In the genomic region with DNA sequence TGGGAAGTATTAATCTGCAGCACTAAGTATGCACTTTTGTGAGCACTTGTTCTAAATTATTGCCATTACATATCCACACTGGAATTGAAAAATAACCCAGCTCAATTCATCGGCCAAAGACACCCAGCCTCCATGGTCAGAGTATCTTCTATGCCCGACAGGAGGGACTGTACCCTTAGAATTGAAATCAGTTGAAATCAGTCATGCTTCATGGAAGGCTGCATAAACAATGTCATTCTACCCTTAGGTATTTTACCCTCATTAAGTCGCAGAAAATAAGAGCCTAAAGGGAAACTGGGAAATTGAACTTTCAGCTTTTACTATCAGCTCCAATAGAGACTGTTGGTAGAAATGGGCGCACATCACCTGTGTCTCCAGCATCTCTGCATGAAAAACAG, we compare ENCODE assay signal across 12 cellular contexts. TPM values are rescaled to one million over a fixed set of nuclear protein-coding genes. Genes with fewer than 3 reads are reported as not detected.
DNase-seq lines count a peak whose midpoint lies in the region; ATAC-seq and TF ChIP-seq lines count a peak whose summit lies in the region.
"Had no signal": no experiment of that assay in that cellular context is flagged by ENCODE, and none has a peak within 500 bp of the region (broad histone marks: within the 10 kb centered on the region; RNA-seq: fewer than 3 reads in every experiment).

No MANE protein-coding gene starts in this region.

- CTCF ChIA-PET in WTC11 (lab: Charles Lee), result no interaction called here
- CTCF ChIA-PET in HEK293T (lab: Yijun Ruan, JAX), result interaction anchor here (0.5 kb wide), 1 partner anchor 89 kb away, joined by 3 read pairs; no protein-coding TSS in a partner anchor

- no peaks in the 10 kb centered on the region for H3K9me3 Mint-ChIP-seq in WTC11

- POLR2A ChIA-PET in WTC11 (lab: Charles Lee) (interaction anchor here (0.7 to 1.2 kb wide), 2 partner anchors 17 to 33 kb away, joined by 3 to 4 read pairs; no protein-coding TSS in a partner anchor), HEK293T (lab: Yijun Ruan, JAX) (no interaction called here)

- H3K27me3 Mint-ChIP-seq in WTC11 (ENCODE audit: low read depth), result no peaks in the 10 kb centered on the region

- H3K36me3 Mint-ChIP-seq in WTC11, result no peaks in the 10 kb centered on the region

- peak; percentile 8 for DNase-seq in AG09319 (ENCODE audit: extremely low read depth, low read depth)
- DNase-seq in germinal center (ENCODE audit: low spot score), result peak; percentile 15
- DNase-seq in NCI-H2171 (lab: John Stamatoyannopoulos, UW), result no peak
- no peak for DNase-seq in COR-L47 (lab: John Stamatoyannopoulos, UW)
- DNase-seq in WTC11 (ENCODE audit: low spot score), result no peak
- DNase-seq in HEK293T (ENCODE audit: extremely low spot score), result no peak
- DNase-seq: BE2C, colonic mucosa, NCI-H1105, transverse colon had no signal

- TF ChIP-seq CTCF in AG09319 (IDR thresholded peaks at IDR 0.05; ENCODE audit: low read depth, low read length) (no peak), WTC11 (IDR thresholded peaks at IDR 0.05) (no peak)

- no peak overlapping the region for H3K4me3 Mint-ChIP-seq in WTC11

- no peak overlapping the region for H3K27ac Mint-ChIP-seq in WTC11

- peaks cover 44% of the 10 kb centered on the region for H3K4me1 Mint-ChIP-seq in WTC11

- ATAC-seq in GM18909 (IDR thresholded peaks at IDR 0.05; ENCODE audit: poor library complexity, unreplicated experiment) (peak; percentile 23), HG03442 (IDR thresholded peaks at IDR 0.05; ENCODE audit: unreplicated experiment) (peak; percentile 20), WTC11 (no peak)

TF ChIP-seq in WTC11, 78 proteins besides CTCF, POLR2A, EP300 and RAD21:
- TF ChIP-seq FOXJ3 (CRISPR knock-in tag; IDR thresholded peaks at IDR 0.05; ENCODE audit: borderline replicate concordance) (no peak), NFYB (CRISPR knock-in tag; conservative IDR thresholded peaks at IDR 0.05; ENCODE audit: low read depth) (no peak), ZNF423 (CRISPR knock-in tag; IDR thresholded peaks at IDR 0.05) (no peak)

TF ChIP-seq in HEK293T, 16 proteins besides CTCF, POLR2A, EP300 and RAD21:
- TF ChIP-seq SP1 (IDR thresholded peaks at IDR 0.05) (no peak), L3MBTL2 (conservative IDR thresholded peaks at IDR 0.05) (no peak), CTBP1 (IDR thresholded peaks at IDR 0.05; ENCODE audit: borderline replicate concordance) (no peak), ARNT (IDR thresholded peaks at IDR 0.05) (no peak), NFRKB (IDR thresholded peaks at IDR 0.05) (no peak), ELF4 (IDR thresholded peaks at IDR 0.05) (no peak), SUZ12 (IDR thresholded peaks at IDR 0.05) (no peak), ZNF384 (IDR thresholded peaks at IDR 0.05) (no peak), HDGF (IDR thresholded peaks at IDR 0.05; ENCODE audit: borderline replicate concordance) (no peak), TARDBP (IDR thresholded peaks at IDR 0.05) (no peak), FOXM1 (IDR thresholded peaks at IDR 0.05; ENCODE audit: borderline replicate concordance) (no peak), LEF1 (IDR thresholded peaks at IDR 0.05; ENCODE audit: borderline replicate concordance) (no peak), BHLHE40 (IDR thresholded peaks at IDR 0.05; ENCODE audit: borderline replicate concordance) (no peak), FOXA1 (IDR thresholded peaks at IDR 0.05) (no peak), FOXK2 (IDR thresholded peaks at IDR 0.05) (no peak)
- TF ChIP-seq, protein P1, sequence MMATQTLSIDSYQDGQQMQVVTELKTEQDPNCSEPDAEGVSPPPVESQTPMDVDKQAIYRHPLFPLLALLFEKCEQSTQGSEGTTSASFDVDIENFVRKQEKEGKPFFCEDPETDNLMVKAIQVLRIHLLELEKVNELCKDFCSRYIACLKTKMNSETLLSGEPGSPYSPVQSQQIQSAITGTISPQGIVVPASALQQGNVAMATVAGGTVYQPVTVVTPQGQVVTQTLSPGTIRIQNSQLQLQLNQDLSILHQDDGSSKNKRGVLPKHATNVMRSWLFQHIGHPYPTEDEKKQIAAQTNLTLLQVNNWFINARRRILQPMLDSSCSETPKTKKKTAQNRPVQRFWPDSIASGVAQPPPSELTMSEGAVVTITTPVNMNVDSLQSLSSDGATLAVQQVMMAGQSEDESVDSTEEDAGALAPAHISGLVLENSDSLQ (IDR thresholded peaks at IDR 0.05), result no peak

RNA-seq across cellular contexts. Expression of a gene that starts 2.9 kb away (rescaled TPM):
- 0.30 to 0.79 TPM (median 0.53 TPM) in 3 replicates for total RNA-seq in WTC11 (2021)

RNA-seq across cellular contexts. Expression of a gene that starts 37.7 kb away (rescaled TPM):
- total RNA-seq in WTC11 (2021), result 19.2 to 24.2 TPM (median 20.3 TPM) in 3 replicates

Comparison
In these comparisons a context has a peak if more than half of its experiments do, and no peak if none do; other contexts are left out.
1. DNase-seq: peak in AG09319 (single experiment) and germinal center (single experiment); none in NCI-H2171 (single experiment), COR-L47 (single experiment), WTC11 (single experiment) and HEK293T (single experiment).